In genomic region chr5:1182633-1183423, GRCh38 we compare ENCODE assay signal across 17 cellular contexts. TPM values are rescaled to one million over a fixed set of nuclear protein-coding genes. Genes with fewer than 3 reads are reported as not detected.
DNase-seq lines count a peak whose midpoint lies in the region; ATAC-seq and TF ChIP-seq lines count a peak whose summit lies in the region.
"Had no signal": no experiment of that assay in that cellular context is flagged by ENCODE, and none has a peak within 500 bp of the region (broad histone marks: within the 10 kb centered on the region; RNA-seq: fewer than 3 reads in every experiment).

No MANE protein-coding gene starts in this region.

- no peaks in the 10 kb centered on the region for H3K27me3 Mint-ChIP-seq in activated CD8-positive, alpha-beta memory T cell treated with anti-CD3 and anti-CD28 coated beads, Interleukin-2, amount 10 ng/mL, durations not matched to agents 7 days and 5 days
- no peaks in the 10 kb centered on the region for H3K27me3 Mint-ChIP-seq in type B pancreatic cell
- peaks cover under 1% of the 10 kb centered on the region for H3K27me3 Mint-ChIP-seq in activated T-cell treated with anti-CD3 and anti-CD28 coated beads, Interleukin-2, amount 50 U/mL, for 24 hours

- CTCF ChIA-PET in activated CD8-positive, alpha-beta memory T cell treated with anti-CD3 and anti-CD28 coated beads, Interleukin-2, amount 10 ng/mL, durations not matched to agents 7 days and 5 days (lab: Charles Lee): no interaction called here

- no peaks in the 10 kb centered on the region for H3K9me3 Mint-ChIP-seq in activated CD8-positive, alpha-beta memory T cell treated with anti-CD3 and anti-CD28 coated beads, Interleukin-2, amount 10 ng/mL, durations not matched to agents 7 days and 5 days (ENCODE audit: low read depth)
- no peaks in the 10 kb centered on the region for H3K9me3 Mint-ChIP-seq in type B pancreatic cell
- H3K9me3 Mint-ChIP-seq in activated T-cell treated with anti-CD3 and anti-CD28 coated beads, Interleukin-2, amount 50 U/mL, for 24 hours: no peaks in the 10 kb centered on the region
- H3K9me3 Mint-ChIP-seq: naive B cell; stimulated activated effector memory CD8-positive, alpha-beta T cell treated with anti-CD3 and anti-CD28 coated beads, Interleukin-12 subunit alpha, Interleukin-12 subunit beta, amount 100 ng/mL, for 72 hours had no signal

- ATAC-seq in activated CD8-positive, alpha-beta memory T cell treated with anti-CD3 and anti-CD28 coated beads, Interleukin-2, amount 10 ng/mL, durations not matched to agents 7 days and 5 days: no peak
- ATAC-seq: stimulated activated effector memory CD8-positive, alpha-beta T cell treated with anti-CD3 and anti-CD28 coated beads, Interleukin-12 subunit alpha, Interleukin-12 subunit beta, amount 100 ng/mL, for 72 hours had no signal

- intact Hi-C loops in head of caudate nucleus (cut with DNase I): loop anchor here (10.0 kb wide), 1 partner anchor 162 kb away; the partner anchor contains the start of gene CLPTM1L

- no peaks in the 10 kb centered on the region for H3K4me1 Mint-ChIP-seq in activated CD8-positive, alpha-beta memory T cell treated with anti-CD3 and anti-CD28 coated beads, Interleukin-2, amount 10 ng/mL, durations not matched to agents 7 days and 5 days
- peaks cover 14% of the 10 kb centered on the region for H3K4me1 Mint-ChIP-seq in type B pancreatic cell (ENCODE audit: unreplicated experiment)
- no peaks in the 10 kb centered on the region for H3K4me1 Mint-ChIP-seq in activated T-cell treated with anti-CD3 and anti-CD28 coated beads, Interleukin-2, amount 50 U/mL, for 24 hours (ENCODE audit: low read depth)
- H3K4me1 Mint-ChIP-seq: naive B cell; stimulated activated effector memory CD8-positive, alpha-beta T cell treated with anti-CD3 and anti-CD28 coated beads, Interleukin-12 subunit alpha, Interleukin-12 subunit beta, amount 100 ng/mL, for 72 hours had no signal

- peak; percentile 32 for DNase-seq in activated CD8-positive, alpha-beta memory T cell treated with anti-CD3 and anti-CD28 coated beads, Interleukin-2, amount 10 ng/mL, durations not matched to agents 7 days and 5 days
- DNase-seq in activated CD8-positive, alpha-beta memory T cell treated with anti-CD3 and anti-CD28 coated beads for 24 hours: no peak
- DNase-seq in head of caudate nucleus (peak; percentile 38 to 90 (median 78)), mucosa of gallbladder (ENCODE audit: low spot score) (peak; percentile 67), type B pancreatic cell (ENCODE audit: extremely low spot score, unreplicated experiment) (no peak), DMS153 (lab: John Stamatoyannopoulos, UW) (no peak)
- no peak for DNase-seq in activated T-cell treated with anti-CD3 and anti-CD28 coated beads, Interleukin-2, amount 50 U/mL, for 24 hours
- no peak for DNase-seq in activated CD4-positive, alpha-beta T cell treated with anti-CD3 and anti-CD28 coated beads, Interleukin-2, amount 50 U/mL, for 4 hours
- DNase-seq: activated CD4-positive, CD25-positive, alpha-beta regulatory T cell; activated gamma-delta T cell; DMS79; naive B cell; NCI-H510A; SHP77 treated with DMSO at 0.1 percent for 48 hours had no signal

- H3K36me3 Mint-ChIP-seq in activated CD8-positive, alpha-beta memory T cell treated with anti-CD3 and anti-CD28 coated beads, Interleukin-2, amount 10 ng/mL, durations not matched to agents 7 days and 5 days: no peaks in the 10 kb centered on the region
- H3K36me3 Mint-ChIP-seq in type B pancreatic cell: no peaks in the 10 kb centered on the region
- H3K36me3 Mint-ChIP-seq in activated T-cell treated with anti-CD3 and anti-CD28 coated beads, Interleukin-2, amount 50 U/mL, for 24 hours (ENCODE audit: low read depth): no peaks in the 10 kb centered on the region
- H3K36me3 Mint-ChIP-seq: naive B cell; stimulated activated effector memory CD8-positive, alpha-beta T cell treated with anti-CD3 and anti-CD28 coated beads, Interleukin-12 subunit alpha, Interleukin-12 subunit beta, amount 100 ng/mL, for 72 hours had no signal

- H3K4me3 Mint-ChIP-seq in activated CD8-positive, alpha-beta memory T cell treated with anti-CD3 and anti-CD28 coated beads, Interleukin-2, amount 10 ng/mL, durations not matched to agents 7 days and 5 days: no peak overlapping the region
- peak overlapping the region; percentile 69 for H3K4me3 Mint-ChIP-seq in type B pancreatic cell
- no peak overlapping the region for H3K4me3 Mint-ChIP-seq in activated T-cell treated with anti-CD3 and anti-CD28 coated beads, Interleukin-2, amount 50 U/mL, for 24 hours
- H3K4me3 Mint-ChIP-seq: naive B cell; stimulated activated effector memory CD8-positive, alpha-beta T cell treated with anti-CD3 and anti-CD28 coated beads, Interleukin-12 subunit alpha, Interleukin-12 subunit beta, amount 100 ng/mL, for 72 hours had no signal

- H3K27ac Mint-ChIP-seq in activated CD8-positive, alpha-beta memory T cell treated with anti-CD3 and anti-CD28 coated beads, Interleukin-2, amount 10 ng/mL, durations not matched to agents 7 days and 5 days: no peak overlapping the region
- peak overlapping the region; percentile 67 for H3K27ac Mint-ChIP-seq in type B pancreatic cell
- no peak overlapping the region for H3K27ac Mint-ChIP-seq in activated T-cell treated with anti-CD3 and anti-CD28 coated beads, Interleukin-2, amount 50 U/mL, for 24 hours
- H3K27ac Mint-ChIP-seq: naive B cell; stimulated activated effector memory CD8-positive, alpha-beta T cell treated with anti-CD3 and anti-CD28 coated beads, Interleukin-12 subunit alpha, Interleukin-12 subunit beta, amount 100 ng/mL, for 72 hours had no signal

- no peak for TF ChIP-seq CTCF in type B pancreatic cell (conservative IDR thresholded peaks at IDR 0.05)

RNA-seq across cellular contexts. Expression of gene SLC6A19, which starts 18.6 kb away (rescaled TPM):
- not detected for total RNA-seq in activated CD8-positive, alpha-beta memory T cell treated with anti-CD3 and anti-CD28 coated beads, Interleukin-2, amount 10 ng/mL, durations not matched to agents 7 days and 5 days
- 179 TPM for total RNA-seq in mucosa of gallbladder
- 12.6 and 22.2 TPM in 2 replicates for total RNA-seq in type B pancreatic cell (ENCODE audit: low replicate concordance)
- total RNA-seq: A673, M059J had no signal

RNA-seq across cellular contexts. Expression of gene SLC6A18, which starts 42.4 kb away (rescaled TPM):
- not detected for total RNA-seq in activated CD8-positive, alpha-beta memory T cell treated with anti-CD3 and anti-CD28 coated beads, Interleukin-2, amount 10 ng/mL, durations not matched to agents 7 days and 5 days
- total RNA-seq in mucosa of gallbladder (not detected), type B pancreatic cell (ENCODE audit: low replicate concordance) (0.41 and 0.48 TPM in 2 replicates)
- total RNA-seq: A673, M059J had no signal

Comparison
In these comparisons a context has a peak if more than half of its experiments do, and no peak if none do; other contexts are left out.
1. DNase-seq: peak in activated CD8-positive, alpha-beta memory T cell treated with anti-CD3 and anti-CD28 coated beads, Interleukin-2, amount 10 ng/mL, durations not matched to agents 7 days and 5 days (single experiment), head of caudate nucleus (42 of 42) and mucosa of gallbladder (single experiment); none in activated CD8-positive, alpha-beta memory T cell treated with anti-CD3 and anti-CD28 coated beads for 24 hours (single experiment), type B pancreatic cell (single experiment), activated T-cell treated with anti-CD3 and anti-CD28 coated beads, Interleukin-2, amount 50 U/mL, for 24 hours (single experiment), activated CD4-positive, alpha-beta T cell treated with anti-CD3 and anti-CD28 coated beads, Interleukin-2, amount 50 U/mL, for 4 hours (0 of 2) and DMS153 (single experiment).
2. RNA of gene SLC6A19, which starts 18.6 kb away (total RNA-seq): 179 TPM in mucosa of gallbladder (single experiment) and 12.6 to 22.2 TPM in type B pancreatic cell; not detected in activated CD8-positive, alpha-beta memory T cell treated with anti-CD3 and anti-CD28 coated beads, Interleukin-2, amount 10 ng/mL, durations not matched to agents 7 days and 5 days; every median in the first group is over 10 times any median in the second.